In genomic region chr6:83067448-83068413, GRCh38 we compare ENCODE assay signal across 8 cellular contexts. TPM values are rescaled to one million over a fixed set of nuclear protein-coding genes. Genes with fewer than 3 reads are reported as not detected.
DNase-seq lines count a peak whose midpoint lies in the region; ATAC-seq, FAIRE-seq and TF ChIP-seq lines count a peak whose summit lies in the region.

Gene DOP1A, plus strand, starts transcription at chr6:83067671. Its CDS starts 29,307 bp downstream, at chr6:83096978.

- FAIRE-seq in A549 (lab: Jason Lieb, UNC) (no peak), TTC549 (lab: Jason Lieb, UNC) (peak; percentile 86)

- POLR2A ChIA-PET in A549 (lab: Yijun Ruan, JAX): interaction anchor here (1.0 kb wide), 1 partner anchor 819 kb away, joined by 4 read pairs; no protein-coding TSS in a partner anchor

- H3K36me3 ChIP-seq in sigmoid colon: no peaks in the 10 kb centered on the region

- peaks cover 72% of the 10 kb centered on the region for H3K4me1 Mint-ChIP-seq in brain

- no peaks in the 10 kb centered on the region for H3K9me3 Mint-ChIP-seq in brain

- WGBS in A549 (ENCODE audit: missing lambda C conversion rate): 3% methylated on average over 16 of the region's 77 CpGs
- WGBS in sigmoid colon, 2 donors: 0 to 1% methylated on average over 77 of the region's 77 CpGs

- H3K27me3 ChIP-seq in sigmoid colon: no peaks in the 10 kb centered on the region

- TF ChIP-seq EP300 in A549 (IDR thresholded peaks at IDR 0.05) (no peak), sigmoid colon (IDR thresholded peaks at IDR 0.05) (no peak)

- H3K36me3 Mint-ChIP-seq in brain: peaks cover 2% of the 10 kb centered on the region

- CTCF ChIA-PET in A549 (lab: Yijun Ruan, JAX): interaction anchor here (0.6 to 5.6 kb wide), 36 partner anchors 8 to 878 kb away, joined by 3 to 93 read pairs (median 4); partner anchors contain the start of genes PRSS35 and TPBG

- ATAC-seq in A549: peak; percentile 94 to 96
- peak; percentile 78 for ATAC-seq in HG03066 (IDR thresholded peaks at IDR 0.05; ENCODE audit: low read depth, unreplicated experiment)

- peaks cover 13% of the 10 kb centered on the region for H3K27me3 Mint-ChIP-seq in brain

- TF ChIP-seq CTCF in A549 (IDR thresholded peaks at IDR 0.05) (peak; percentile 83), brain (conservative IDR thresholded peaks at IDR 0.05) (peak; percentile 93 to 94), sigmoid colon (IDR thresholded peaks at IDR 0.05) (peak; percentile 84 to 95 (median 90))

- H3K4me1 ChIP-seq in A549 (peaks cover 11% of the 10 kb centered on the region; the same call in 1 of the 3 replicates), sigmoid colon (peaks cover 0 to 24% (median 12%) of the 10 kb centered on the region in 4 donors)

- DNase-seq in A549 (ENCODE audit: low read depth in 1 of 2, low spot score in 1 of 2) (peak; percentile 73 to 90), NCI-H2107 treated with DMSO at 0.1 percent for 48 hours (lab: John Stamatoyannopoulos, UW; ENCODE audit: unreplicated experiment) (peak; percentile 89), iPS DF 19.7 (ENCODE audit: low read depth, low spot score) (peak; percentile 64), sigmoid colon (peak; percentile 97)

- peak within 1 kb of the TSS; percentile 87 to 95 (median 89) for H3K27ac Mint-ChIP-seq in brain

- TF ChIP-seq POLR2A in A549 (IDR thresholded peaks at IDR 0.05; ENCODE audit: low read length) (peak; percentile 21; the same call in 1 of the 2 replicates), GM18526 (IDR thresholded peaks at IDR 0.05; ENCODE audit: extremely low read depth, insufficient read length) (peak; percentile 72), sigmoid colon (IDR thresholded peaks at IDR 0.05) (peak in 1 of 2 donors; percentile 27)

- H3K27ac ChIP-seq in A549 (peak within 1 kb of the TSS; percentile 72 to 88), sigmoid colon (peak within 1 kb of the TSS; percentile 90 to 97 (median 92))

- peak within 1 kb of the TSS; percentile 89 for H3K4me2 ChIP-seq in A549

- intact Hi-C loops in sigmoid colon (cut with DNase I): loop anchor here (2.0 to 10.0 kb wide), 5 partner anchors 125 to 820 kb away; partner anchors contain the start of genes IBTK, ME1, PGM3 and PRSS35

- peak; percentile 79 to 83 for TF ChIP-seq RAD21 in A549 (conservative IDR thresholded peaks at IDR 0.05 in 1 of 2, IDR thresholded peaks at IDR 0.05 in 1 of 2)

- H3K4me3 Mint-ChIP-seq in brain: peak within 1 kb of the TSS; percentile 90 to 94 (median 93)

- no peaks in the 10 kb centered on the region for H3K9me3 ChIP-seq in A549
- H3K9me3 ChIP-seq in sigmoid colon: no peaks in the 10 kb centered on the region

- H3K4me3 ChIP-seq in A549 (peak within 1 kb of the TSS; percentile 92), sigmoid colon (peak within 1 kb of the TSS; percentile 88 to 92 (median 92))

TF ChIP-seq in A549, 52 proteins besides CTCF, POLR2A, EP300 and RAD21:
- TF ChIP-seq RFX5 (IDR thresholded peaks at IDR 0.05): no peak
- no peak for TF ChIP-seq BCL3 (IDR thresholded peaks at IDR 0.05)
- TF ChIP-seq MAZ (IDR thresholded peaks at IDR 0.05; ENCODE audit: borderline replicate concordance, low read depth, low read length): 0 out of 2 replicates have a peak, but pooled peaks have one; percentile 55
- TF ChIP-seq CBX2 (IDR thresholded peaks at IDR 0.05; ENCODE audit: borderline replicate concordance, low read depth): no peak
- TF ChIP-seq SMC3 (IDR thresholded peaks at IDR 0.05): peak; percentile 67
- TF ChIP-seq GATA3 (IDR thresholded peaks at IDR 0.05; ENCODE audit: borderline replicate concordance): no peak
- no peak for TF ChIP-seq REST (IDR thresholded peaks at IDR 0.05)
- no peak for TF ChIP-seq EHF (CRISPR knock-in tag; IDR thresholded peaks at IDR 0.05)
- TF ChIP-seq MAFK (IDR thresholded peaks at IDR 0.05; ENCODE audit: partially characterized antibody): no peak
- peak; percentile 63 for TF ChIP-seq PHF8 (IDR thresholded peaks at IDR 0.05; ENCODE audit: borderline replicate concordance, low read depth)
- no peak for TF ChIP-seq ZNF302 (CRISPR knock-in tag; IDR thresholded peaks at IDR 0.05)
- TF ChIP-seq RNF2 (IDR thresholded peaks at IDR 0.05; ENCODE audit: borderline replicate concordance, low read depth): no peak
- no peak for TF ChIP-seq NPAS2 (CRISPR knock-in tag; IDR thresholded peaks at IDR 0.05; ENCODE audit: borderline replicate concordance)
- TF ChIP-seq, protein P1, sequence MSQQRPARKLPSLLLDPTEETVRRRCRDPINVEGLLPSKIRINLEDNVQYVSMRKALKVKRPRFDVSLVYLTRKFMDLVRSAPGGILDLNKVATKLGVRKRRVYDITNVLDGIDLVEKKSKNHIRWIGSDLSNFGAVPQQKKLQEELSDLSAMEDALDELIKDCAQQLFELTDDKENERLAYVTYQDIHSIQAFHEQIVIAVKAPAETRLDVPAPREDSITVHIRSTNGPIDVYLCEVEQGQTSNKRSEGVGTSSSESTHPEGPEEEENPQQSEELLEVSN (IDR thresholded peaks at IDR 0.05; ENCODE audit: borderline replicate concordance, low read depth): peak; percentile 56; the same call in 1 of the 2 replicates
- no peak for TF ChIP-seq TP53 (CRISPR knock-in tag; IDR thresholded peaks at IDR 0.05)
- no peak for TF ChIP-seq TFCP2L1 (CRISPR knock-in tag; IDR thresholded peaks at IDR 0.05)
- TF ChIP-seq ZFP36 (IDR thresholded peaks at IDR 0.05; ENCODE audit: borderline replicate concordance, partially characterized antibody): no peak
- TF ChIP-seq, protein P2, sequence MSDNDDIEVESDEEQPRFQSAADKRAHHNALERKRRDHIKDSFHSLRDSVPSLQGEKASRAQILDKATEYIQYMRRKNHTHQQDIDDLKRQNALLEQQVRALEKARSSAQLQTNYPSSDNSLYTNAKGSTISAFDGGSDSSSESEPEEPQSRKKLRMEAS (IDR thresholded peaks at IDR 0.05): peak; percentile 73
- no peak for TF ChIP-seq KDM5A (IDR thresholded peaks at IDR 0.05)
- no peak for TF ChIP-seq HOXB5 (CRISPR knock-in tag; IDR thresholded peaks at IDR 0.05)
- TF ChIP-seq BHLHE40 (IDR thresholded peaks at IDR 0.05; ENCODE audit: low read depth, low read length): no peak
- no peak; a peak in 1 of 5 replicates for TF ChIP-seq JUN (IDR thresholded peaks at IDR 0.05)

RNA-seq across cellular contexts. Expression of gene DOP1A, which starts in this region (rescaled TPM):
- 5.9 and 7.0 TPM in 2 replicates for polyA plus RNA-seq in A549 (2011; rRNA removed)
- polyA plus RNA-seq in A549 (2012; cell fraction: cytosol; rRNA removed): 0.67 and 0.79 TPM in 2 replicates
- 1.3 and 2.4 TPM in 2 replicates for polyA plus RNA-seq in A549 (2012; cell fraction: nucleus; rRNA removed)
- polyA plus RNA-seq in A549 (2017; fragmentation: RNase III; extraction: RNeasy Plus Mini Kit Qiagen cat#74134 plus additional on column Dnase treatment): 2.2 to 2.6 TPM (median 2.5 TPM) in 3 replicates
- polyA minus RNA-seq in A549 (2011; rRNA and poly(A)+ RNA removed): 6.7 and 8.4 TPM in 2 replicates
- polyA plus RNA-seq in brain (ENCODE audit: insufficient read depth, low read depth, low replicate concordance): 7.1 TPM
- total RNA-seq in sigmoid colon: 10 to 100 TPM; 26.1 to 33.9 (median 28.4) TPM
- 1 to 10 TPM; 4.8 to 8.4 (median 5.8) TPM for polyA plus RNA-seq in sigmoid colon

Comparison
In these comparisons a context has a peak if more than half of its experiments do, and no peak if none do; other contexts are left out.
1. Peak in every context shown above with its lines: DNase-seq, ATAC-seq, H3K4me3 ChIP-seq and H3K27ac ChIP-seq.